In genomic region chr1:219771039-219771438, GRCh38 we compare ENCODE assay signal across 12 cellular contexts.
A peak's percentile ranks its signal among the peaks of the same experiment; 100 is the strongest.
DNase-seq lines count a peak whose midpoint lies in the region; ATAC-seq and TF ChIP-seq lines count a peak whose summit lies in the region.
"Had no signal": no experiment of that assay in that cellular context is flagged by ENCODE, and none has a peak within 500 bp of the region (broad histone marks: within the 10 kb centered on the region; RNA-seq: fewer than 3 reads in every experiment).

No MANE protein-coding gene starts in this region.

- DNase-seq in AG08395 (ENCODE audit: low spot score) (peak; percentile 73), HK-2 (ENCODE audit: unreplicated experiment) (peak; percentile 88), astrocyte of the cerebellum (ENCODE audit: low read depth) (peak; percentile 99), iPS-NIHi7 (ENCODE audit: extremely low spot score) (peak; percentile 32), NCI-H69 (lab: John Stamatoyannopoulos, UW) (no peak), spleen (no peak), NCI-H1417 treated with DMSO at 0.1 percent for 48 hours (lab: John Stamatoyannopoulos, UW) (no peak)
- DNase-seq: CD4-positive, alpha-beta memory T cell; left colon; OCI-M1; posterior cingulate gyrus had no signal

- in situ Hi-C loops in astrocyte of the cerebellum (cut with HindIII; ENCODE audit: low sequenced_read_pairs): no loop called here

- TF ChIP-seq CTCF in astrocyte of the cerebellum (IDR thresholded peaks at IDR 0.05; ENCODE audit: low read depth, low read length, missing control alignments) (no peak), spleen (IDR thresholded peaks at IDR 0.05 in 8 of 11, conservative IDR thresholded peaks at IDR 0.05 in 3 of 11) (no peak)

- no peak for TF ChIP-seq POLR2A in spleen (IDR thresholded peaks at IDR 0.05)

- H3K27ac ChIP-seq in spleen: no peak overlapping the region

- H3K9me3 ChIP-seq in spleen: peaks cover 0 to 18% (median 11%) of the 10 kb centered on the region in 8 donors

- H3K27me3 ChIP-seq in spleen (replicated peaks in 1 of 7): no peaks in the 10 kb centered on the region

- ATAC-seq in GM21367 (IDR thresholded peaks at IDR 0.05; ENCODE audit: unreplicated experiment): no peak
- ATAC-seq: left colon had no signal

- H3K4me3 ChIP-seq in astrocyte of the cerebellum (ENCODE audit: low read depth, low read length) (no peak overlapping the region), spleen (no peak overlapping the region)

- WGBS in spleen, 5 donors: 51 to 68% (median 64%) methylated on average over 4 of the region's 4 CpGs

- H3K36me3 ChIP-seq in spleen: no peaks in the 10 kb centered on the region

- no peaks in the 10 kb centered on the region for H3K4me1 ChIP-seq in spleen

- intact Hi-C loops in spleen (cut with DNase I; ENCODE audit: low total_unique reads): no loop called here

Comparison
In these comparisons a context has a peak if more than half of its experiments do, and no peak if none do; other contexts are left out.
1. DNase-seq: peak in AG08395 (single experiment), HK-2 (single experiment), astrocyte of the cerebellum (single experiment) and iPS-NIHi7 (single experiment); none in NCI-H69 (single experiment), spleen (single experiment) and NCI-H1417 treated with DMSO at 0.1 percent for 48 hours (single experiment).